In genomic region chr6:79777713-79778579, GRCh38 we compare ENCODE assay signal across 8 cellular contexts.
DNase-seq lines count a peak whose midpoint lies in the region; ATAC-seq and TF ChIP-seq lines count a peak whose summit lies in the region.

No MANE protein-coding gene starts in this region.

- H3K27me3 Mint-ChIP-seq in CD8-positive, alpha-beta memory T cell = peaks cover 2 to 5% of the 10 kb centered on the region in 2 donors
- peaks cover 13 to 14% of the 10 kb centered on the region in 2 donors for H3K27me3 Mint-ChIP-seq in natural killer cell treated with Interleukin-12 subunit alpha and Interleukin-12 subunit beta and Interleukin-15 and Interleukin-18, amount 100 ng/mL, for 72 hours
- H3K27me3 Mint-ChIP-seq in stimulated activated memory B cell treated with anti-CD40 and anti-IgM and Interleukin-4, amounts not matched to agents 10 μg/mL and 1 μg/mL and 100 μg/mL, for 72 hours = no peaks in the 10 kb centered on the region

- H3K9me3 ChIP-seq in CD8-positive, alpha-beta memory T cell (ENCODE audit: low read length) = no peaks in the 10 kb centered on the region
- H3K9me3 ChIP-seq in PC-9 (ENCODE audit: insufficient read depth, low read depth) = no peaks in the 10 kb centered on the region

- H3K4me3 Mint-ChIP-seq in CD8-positive, alpha-beta memory T cell = peak overlapping the region; percentile 42 to 89 (median 82)
- H3K4me3 Mint-ChIP-seq in natural killer cell treated with Interleukin-12 subunit alpha and Interleukin-12 subunit beta and Interleukin-15 and Interleukin-18, amount 100 ng/mL, for 72 hours = peak overlapping the region; percentile 66
- H3K4me3 Mint-ChIP-seq in stimulated activated memory B cell treated with anti-CD40 and anti-IgM and Interleukin-4, amounts not matched to agents 10 μg/mL and 1 μg/mL and 100 μg/mL, for 72 hours = peak overlapping the region; percentile 77

- peak overlapping the region; percentile 71 for H3K4me2 ChIP-seq in PC-9

- CTCF ChIA-PET in CD8-positive, alpha-beta memory T cell (lab: Charles Lee) = interaction anchor here (0.6 to 1.3 kb wide), 9 partner anchors 9 to 172 kb away, joined by 3 to 7 read pairs (median 4); no protein-coding TSS in a partner anchor
- CTCF ChIA-PET in PC-9 (lab: Charles Lee) = no interaction called here

- POLR2A ChIA-PET in CD8-positive, alpha-beta memory T cell (lab: Charles Lee) = no interaction called here
- POLR2A ChIA-PET in PC-9 (lab: Charles Lee; ENCODE audit: unreplicated experiment) = no interaction called here

- no peak overlapping the region for H3K27ac ChIP-seq in CD8-positive, alpha-beta memory T cell (ENCODE audit: low read depth, low read length)
- H3K27ac ChIP-seq in PC-9 = no peak overlapping the region

- ATAC-seq in GM19438 (IDR thresholded peaks at IDR 0.05; ENCODE audit: low read depth, unreplicated experiment) = peak; percentile 90
- ATAC-seq in HG03521 (IDR thresholded peaks at IDR 0.05; ENCODE audit: unreplicated experiment) = peak; percentile 76
- ATAC-seq in natural killer cell treated with Interleukin-12 subunit alpha and Interleukin-12 subunit beta and Interleukin-15 and Interleukin-18, amount 100 ng/mL, for 72 hours = peak; percentile 87
- ATAC-seq in stimulated activated memory B cell treated with anti-CD40 and anti-IgM and Interleukin-4, amounts not matched to agents 10 μg/mL and 1 μg/mL and 100 μg/mL, for 72 hours = peak; percentile 79

- H3F3A ChIP-seq in PC-9 (ENCODE audit: insufficient read depth, low read depth) = no peaks in the 10 kb centered on the region

- no peaks in the 10 kb centered on the region for H3K79me2 ChIP-seq in PC-9 (ENCODE audit: low read depth)

- peaks cover 7 to 9% (median 8%) of the 10 kb centered on the region in 3 donors for H3K4me1 Mint-ChIP-seq in CD8-positive, alpha-beta memory T cell
- H3K4me1 Mint-ChIP-seq in natural killer cell treated with Interleukin-12 subunit alpha and Interleukin-12 subunit beta and Interleukin-15 and Interleukin-18, amount 100 ng/mL, for 72 hours (ENCODE audit: low read depth in 2 of 2) = peaks cover 7 to 9% of the 10 kb centered on the region in 2 donors
- H3K4me1 Mint-ChIP-seq in stimulated activated memory B cell treated with anti-CD40 and anti-IgM and Interleukin-4, amounts not matched to agents 10 μg/mL and 1 μg/mL and 100 μg/mL, for 72 hours = peaks cover 19% of the 10 kb centered on the region

- H3K27ac Mint-ChIP-seq in CD8-positive, alpha-beta memory T cell = peak overlapping the region in 5 of 8 donors; percentile 9 to 52 (median 33)
- no peak overlapping the region for H3K27ac Mint-ChIP-seq in natural killer cell treated with Interleukin-12 subunit alpha and Interleukin-12 subunit beta and Interleukin-15 and Interleukin-18, amount 100 ng/mL, for 72 hours
- H3K27ac Mint-ChIP-seq in stimulated activated memory B cell treated with anti-CD40 and anti-IgM and Interleukin-4, amounts not matched to agents 10 μg/mL and 1 μg/mL and 100 μg/mL, for 72 hours = peak overlapping the region; percentile 84

- H3K27me3 ChIP-seq in CD8-positive, alpha-beta memory T cell (ENCODE audit: insufficient read depth, low read length, poor library complexity, severe bottlenecking) = no peaks in the 10 kb centered on the region
- no peaks in the 10 kb centered on the region for H3K27me3 ChIP-seq in PC-9 (ENCODE audit: insufficient read depth, low read depth)

- TF ChIP-seq CTCF in PC-9 (conservative IDR thresholded peaks at IDR 0.05) = peak; percentile 90

- no peaks in the 10 kb centered on the region for H3K9me3 Mint-ChIP-seq in CD8-positive, alpha-beta memory T cell
- H3K9me3 Mint-ChIP-seq in natural killer cell treated with Interleukin-12 subunit alpha and Interleukin-12 subunit beta and Interleukin-15 and Interleukin-18, amount 100 ng/mL, for 72 hours = no peaks in the 10 kb centered on the region
- no peaks in the 10 kb centered on the region for H3K9me3 Mint-ChIP-seq in stimulated activated memory B cell treated with anti-CD40 and anti-IgM and Interleukin-4, amounts not matched to agents 10 μg/mL and 1 μg/mL and 100 μg/mL, for 72 hours

- H3K36me3 Mint-ChIP-seq in CD8-positive, alpha-beta memory T cell = no peaks in the 10 kb centered on the region
- H3K36me3 Mint-ChIP-seq in natural killer cell treated with Interleukin-12 subunit alpha and Interleukin-12 subunit beta and Interleukin-15 and Interleukin-18, amount 100 ng/mL, for 72 hours = no peaks in the 10 kb centered on the region
- H3K36me3 Mint-ChIP-seq in stimulated activated memory B cell treated with anti-CD40 and anti-IgM and Interleukin-4, amounts not matched to agents 10 μg/mL and 1 μg/mL and 100 μg/mL, for 72 hours = no peaks in the 10 kb centered on the region

- H3K4me3 ChIP-seq in CD8-positive, alpha-beta memory T cell (ENCODE audit: low read length) = peak overlapping the region; percentile 64
- H3K4me3 ChIP-seq in PC-9 = peak overlapping the region; percentile 56; the same call in 1 of the 2 replicates

- no TSS peak for BruUV-seq in PC-9 (replicated peaks; lab: Mats Ljungman, UMichigan)

- intact Hi-C loops in PC-9 (cut with micrococcal nuclease; ENCODE audit: unreplicated experiment) = loop anchor here (1.0 kb wide), 1 partner anchor 90 kb away; no protein-coding TSS in a partner anchor

- H4K20me1 ChIP-seq in PC-9 (ENCODE audit: insufficient read depth) = no peaks in the 10 kb centered on the region

- no peaks in the 10 kb centered on the region for H3K9me2 ChIP-seq in PC-9 (ENCODE audit: insufficient read depth)

- peak; percentile 75 to 85 (median 78) for DNase-seq in CD8-positive, alpha-beta memory T cell
- DNase-seq in PC-9 (peak; percentile 35 to 69), activated T-helper 1 cell treated with Interleukin-2 at 50 U/mL for 16 hours (ENCODE audit: low read depth) (peak; percentile 69), fibroblast of peridontal ligament (ENCODE audit: extremely low read depth) (peak; percentile 58)
- peak; percentile 86 for DNase-seq in natural killer cell treated with Interleukin-12 subunit alpha and Interleukin-12 subunit beta and Interleukin-15 and Interleukin-18, amount 100 ng/mL, for 72 hours (ENCODE audit: low spot score)

- H2AFZ ChIP-seq in PC-9 = peak overlapping the region; percentile 82

- H3K36me3 ChIP-seq in CD8-positive, alpha-beta memory T cell (ENCODE audit: insufficient read depth, low read length) = no peaks in the 10 kb centered on the region
- no peaks in the 10 kb centered on the region for H3K36me3 ChIP-seq in PC-9 (ENCODE audit: low read depth)

- peaks cover 5% of the 10 kb centered on the region for H3K4me1 ChIP-seq in CD8-positive, alpha-beta memory T cell (ENCODE audit: insufficient read depth, low read length)
- no peaks in the 10 kb centered on the region for H3K4me1 ChIP-seq in PC-9 (replicated peaks; ENCODE audit: insufficient read depth)

Comparison
In these comparisons a context has a peak if more than half of its experiments do, and no peak if none do; other contexts are left out.
1. H3K27ac Mint-ChIP-seq: peak in CD8-positive, alpha-beta memory T cell (5 of 8) and stimulated activated memory B cell treated with anti-CD40 and anti-IgM and Interleukin-4, amounts not matched to agents 10 μg/mL and 1 μg/mL and 100 μg/mL, for 72 hours (single experiment); none in natural killer cell treated with Interleukin-12 subunit alpha and Interleukin-12 subunit beta and Interleukin-15 and Interleukin-18, amount 100 ng/mL, for 72 hours (0 of 2).
2. Peak in every context shown above with its lines, with median percentiles within 50 percentile points of each other: DNase-seq, H3K4me3 Mint-ChIP-seq and ATAC-seq.